ENCODE assay signal across 12 cellular contexts in the genomic region with DNA sequence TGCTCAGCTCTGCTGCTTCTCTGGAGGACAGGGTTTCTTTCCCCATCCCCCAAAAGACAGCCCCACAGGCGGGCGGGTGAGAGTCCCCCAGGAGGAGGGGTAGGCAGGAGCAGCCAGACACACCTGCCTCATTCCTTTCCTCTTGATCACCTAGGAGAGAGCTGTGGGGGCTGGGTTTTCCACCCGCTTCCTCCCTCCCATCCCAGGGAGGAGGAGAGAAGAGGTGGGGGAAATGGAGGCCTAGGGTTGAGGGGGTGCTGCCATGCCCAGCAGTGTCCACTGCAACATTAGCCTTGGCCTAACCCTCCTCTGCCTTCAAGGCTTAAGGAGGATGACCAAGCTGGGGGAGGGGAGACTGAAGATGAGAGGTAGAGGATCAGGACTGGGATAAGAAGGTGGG. TPM values are rescaled to one million over a fixed set of nuclear protein-coding genes. Genes with fewer than 3 reads are reported as not detected.
A peak's percentile ranks its signal among the peaks of the same experiment; 100 is the strongest.
DNase-seq lines count a peak whose midpoint lies in the region; ATAC-seq, FAIRE-seq and TF ChIP-seq lines count a peak whose summit lies in the region.
"Had no signal": no experiment of that assay in that cellular context is flagged by ENCODE, and none has a peak within 500 bp of the region (broad histone marks: within the 10 kb centered on the region; RNA-seq: fewer than 3 reads in every experiment).

No MANE protein-coding gene starts in this region.

- peak overlapping the region; percentile 88 to 98 (median 98) for H3K27ac Mint-ChIP-seq in CD4-positive, CD25-positive, alpha-beta regulatory T cell
- H3K27ac Mint-ChIP-seq in T-cell = peak overlapping the region; percentile 84 to 91

- ATAC-seq in CD4-positive, CD25-positive, alpha-beta regulatory T cell (ENCODE audit: low read depth in 2 of 2) = no peak
- ATAC-seq in T-cell (replicated peaks in 1 of 4) (no peak), HG02588 (IDR thresholded peaks at IDR 0.05; ENCODE audit: unreplicated experiment) (no peak), GM18867 (IDR thresholded peaks at IDR 0.05; ENCODE audit: unreplicated experiment) (no peak)

- POLR2A ChIA-PET in T-cell (lab: Charles Lee) (interaction anchor here (0.6 to 1.0 kb wide), 3 partner anchors 12 to 27 kb away, joined by 3 to 6 read pairs (median 5); no protein-coding TSS in a partner anchor), A673 (lab: Charles Lee; ENCODE audit: low non-redundant PET) (no interaction called here)

- H2AFZ ChIP-seq in keratinocyte (ENCODE audit: control insufficient read depth, low read length) = no peak overlapping the region

- WGBS in prostate gland = 49% methylated on average over 3 of the region's 3 CpGs

- H4K20me1 ChIP-seq in keratinocyte (ENCODE audit: control insufficient read depth, extremely low read depth, insufficient read depth, low read length) = no peaks in the 10 kb centered on the region

- no peak for TF ChIP-seq CTCF in keratinocyte (optimal IDR thresholded peaks at IDR 0.05 in 1 of 3, IDR thresholded peaks at IDR 0.05 in 1 of 3, conservative IDR thresholded peaks at IDR 0.05 in 1 of 3; ENCODE audit: extremely low read depth in 1 of 3, insufficient read depth in 2 of 3, low read length in 3 of 3)
- no peak for TF ChIP-seq CTCF in prostate gland (IDR thresholded peaks at IDR 0.05)
- TF ChIP-seq CTCF in A673 (conservative IDR thresholded peaks at IDR 0.05; ENCODE audit: low read depth, low read length) = no peak

- no peaks in the 10 kb centered on the region for H3K79me2 ChIP-seq in keratinocyte (ENCODE audit: control insufficient read depth, insufficient read depth, low read length)

- H3K4me3 ChIP-seq in CD4-positive, CD25-positive, alpha-beta regulatory T cell (ENCODE audit: low read depth, low read length) = no peak overlapping the region
- H3K4me3 ChIP-seq in keratinocyte (ENCODE audit: control insufficient read depth in 2 of 3, extremely low read depth in 1 of 3, insufficient read depth in 2 of 3, low read depth in 1 of 3, low read length in 3 of 3) (peak overlapping the region in 1 of 3 experiments; percentile 22), prostate gland (no peak overlapping the region), A673 (ENCODE audit: low read depth, low read length, poor library complexity, severe bottlenecking) (no peak overlapping the region)
- H3K4me3 ChIP-seq: ovary had no signal

- FAIRE-seq in GM12892 (lab: Jason Lieb, UNC) (peak; percentile 21), keratinocyte (lab: Jason Lieb, UNC) (peak; percentile 70)

- TF ChIP-seq POLR2A in GM12892 (IDR thresholded peaks at IDR 0.05; ENCODE audit: low read depth, low read length) (no peak), prostate gland (IDR thresholded peaks at IDR 0.05) (no peak)

- H3K27me3 ChIP-seq in CD4-positive, CD25-positive, alpha-beta regulatory T cell (ENCODE audit: control insufficient read depth, insufficient read depth, low read length) = peaks cover 1% of the 10 kb centered on the region
- no peaks in the 10 kb centered on the region for H3K27me3 ChIP-seq in keratinocyte (ENCODE audit: control insufficient read depth, extremely low read depth, insufficient read depth, low read length)
- peaks cover 19% of the 10 kb centered on the region for H3K27me3 ChIP-seq in prostate gland (replicated peaks; ENCODE audit: insufficient read depth)
- peaks cover 31% of the 10 kb centered on the region for H3K27me3 ChIP-seq in A673 (replicated peaks; ENCODE audit: insufficient read depth, low read depth, low read length, poor library complexity)
- H3K27me3 ChIP-seq: ovary had no signal

- H3K27me3 Mint-ChIP-seq in CD4-positive, CD25-positive, alpha-beta regulatory T cell = peaks cover 18% of the 10 kb centered on the region
- peaks cover 4 to 5% of the 10 kb centered on the region in 2 donors for H3K27me3 Mint-ChIP-seq in T-cell

- peaks cover 0 to 69% (median 46%) of the 10 kb centered on the region in 4 donors for H3K4me1 Mint-ChIP-seq in CD4-positive, CD25-positive, alpha-beta regulatory T cell
- peaks cover 57 to 66% (median 63%) of the 10 kb centered on the region in 3 donors for H3K4me1 Mint-ChIP-seq in T-cell

- H3K9me1 ChIP-seq in keratinocyte (ENCODE audit: control insufficient read depth, extremely low read depth, insufficient read depth, low read length) = no peaks in the 10 kb centered on the region

- H3K9me3 ChIP-seq in CD4-positive, CD25-positive, alpha-beta regulatory T cell (ENCODE audit: control insufficient read depth in 2 of 2, low read length in 2 of 2) = no peaks in the 10 kb centered on the region
- H3K9me3 ChIP-seq in keratinocyte (ENCODE audit: control insufficient read depth, low read depth, low read length) = no peaks in the 10 kb centered on the region
- no peaks in the 10 kb centered on the region for H3K9me3 ChIP-seq in prostate gland
- H3K9me3 ChIP-seq in A673 (ENCODE audit: low read depth, low read length, poor library complexity, severe bottlenecking) = no peaks in the 10 kb centered on the region
- H3K9me3 ChIP-seq: ovary had no signal

- CTCF ChIA-PET in T-cell (lab: Charles Lee) = interaction anchor here (1.3 to 7.3 kb wide), 2 partner anchors 9 to 17 kb away, joined by 3 to 192 read pairs; partner anchors contain the start of gene WNT10A (in 1 of the 2)
- CTCF ChIA-PET in A673 (lab: Charles Lee) = interaction anchor here (4.3 kb wide), 1 partner anchor 19 kb away, joined by 54 read pairs; no protein-coding TSS in a partner anchor

- dilution Hi-C loops in keratinocyte (cut with MboI; ENCODE audit: extremely low pct_ligation_motif_present, low sequenced_read_pairs) = no loop called here

- peak overlapping the region; percentile 68 for H3K4me2 ChIP-seq in keratinocyte (ENCODE audit: control insufficient read depth, extremely low read depth, insufficient read depth, low read depth, low read length)

- H3K36me3 Mint-ChIP-seq in CD4-positive, CD25-positive, alpha-beta regulatory T cell = peaks cover 5% of the 10 kb centered on the region
- no peaks in the 10 kb centered on the region for H3K36me3 Mint-ChIP-seq in T-cell

- H3K4me1 ChIP-seq in CD4-positive, CD25-positive, alpha-beta regulatory T cell (ENCODE audit: control insufficient read depth, insufficient read depth, low read length, poor library complexity, severe bottlenecking) = peaks cover 72% of the 10 kb centered on the region
- peaks cover 56% of the 10 kb centered on the region for H3K4me1 ChIP-seq in keratinocyte (ENCODE audit: control insufficient read depth, extremely low read depth, insufficient read depth, low read length)
- H3K4me1 ChIP-seq in prostate gland (replicated peaks) = no peaks in the 10 kb centered on the region
- peaks cover 30% of the 10 kb centered on the region for H3K4me1 ChIP-seq in A673 (ENCODE audit: insufficient read depth, low read length, poor library complexity, severe bottlenecking)

- DNase-seq in CD4-positive, CD25-positive, alpha-beta regulatory T cell = no peak
- DNase-seq in GM12892 (ENCODE audit: insufficient read length) = no peak
- no peak for DNase-seq in T-cell
- no peak for DNase-seq in keratinocyte (ENCODE audit: low read depth, low spot score)
- no peak for DNase-seq in prostate gland (ENCODE audit: low spot score)
- DNase-seq in A673 (ENCODE audit: low spot score) = no peak
- DNase-seq: NCI-H510A treated with DMSO at 0.1 percent for 48 hours; stimulated activated CD4-positive, alpha-beta T cell treated with anti-CD3 and anti-CD28 coated beads, Interleukin-2, amount 100 ng/mL, for 24 hours; substantia nigra had no signal

- H3K27ac ChIP-seq in CD4-positive, CD25-positive, alpha-beta regulatory T cell (ENCODE audit: insufficient read depth, low read length, poor library complexity, severe bottlenecking) = peak overlapping the region; percentile 98
- H3K27ac ChIP-seq in keratinocyte (ENCODE audit: control insufficient read depth, insufficient read depth, low read length) = peak overlapping the region; percentile 82
- no peak overlapping the region for H3K27ac ChIP-seq in prostate gland
- no peak overlapping the region for H3K27ac ChIP-seq in A673 (ENCODE audit: low read depth, low read length, poor library complexity, severe bottlenecking)
- H3K27ac ChIP-seq: ovary had no signal

- peak overlapping the region in 3 of 4 donors; percentile 66 to 87 (median 84) for H3K4me3 Mint-ChIP-seq in CD4-positive, CD25-positive, alpha-beta regulatory T cell
- H3K4me3 Mint-ChIP-seq in T-cell = peak overlapping the region in 1 of 3 donors; percentile 86

- peaks cover 0 to 1% (median 0%) of the 10 kb centered on the region in 7 donors for H3K9me3 Mint-ChIP-seq in CD4-positive, CD25-positive, alpha-beta regulatory T cell
- no peaks in the 10 kb centered on the region for H3K9me3 Mint-ChIP-seq in T-cell

- peak overlapping the region; percentile 72 for H3K9ac ChIP-seq in keratinocyte (ENCODE audit: control insufficient read depth, extremely low read depth, insufficient read depth, low read length)

- H3K36me3 ChIP-seq in CD4-positive, CD25-positive, alpha-beta regulatory T cell (ENCODE audit: control insufficient read depth, insufficient read depth, low read length) = peaks cover 5% of the 10 kb centered on the region
- H3K36me3 ChIP-seq in keratinocyte (ENCODE audit: control insufficient read depth in 2 of 2, extremely low read depth in 1 of 2, insufficient read depth in 2 of 2, low read length in 2 of 2) (no peaks in the 10 kb centered on the region), prostate gland (no peaks in the 10 kb centered on the region), A673 (ENCODE audit: insufficient read depth, low read length, poor library complexity, severe bottlenecking) (no peaks in the 10 kb centered on the region)
- H3K36me3 ChIP-seq: ovary had no signal

- BruUV-seq in A673 (replicated peaks; lab: Mats Ljungman, UMichigan) = no TSS peak

- intact Hi-C loops in prostate gland (cut with DNase I) = no loop called here
- intact Hi-C loops in A673 (cut with micrococcal nuclease; ENCODE audit: unreplicated experiment) = no loop called here

RNA-seq across cellular contexts. Expression of gene WNT10A, which starts 14.7 kb away (rescaled TPM):
- total RNA-seq in CD4-positive, CD25-positive, alpha-beta regulatory T cell = 10.8 TPM
- polyA plus RNA-seq in CD4-positive, CD25-positive, alpha-beta regulatory T cell = 10 to 100 TPM in 1 of 4 donors, 1 to 10 TPM in 3; 6.3 to 11.0 (median 8.8) TPM
- 34.9 TPM for polyA plus RNA-seq in GM12892 (2012; ENCODE audit: missing spikeins)
- 10 to 100 TPM in 1 of 5 donors, 1 to 10 TPM in 4; 3.1 to 10.7 (median 6.1) TPM for total RNA-seq in T-cell
- polyA plus RNA-seq in keratinocyte = 0.78 to 6.6 TPM (median 2.1 TPM) in 3 replicates
- 2.4 TPM for polyA plus RNA-seq in keratinocyte (2011; ENCODE audit: low read depth)
- 0.78 and 1.4 TPM in 2 replicates for polyA plus RNA-seq in keratinocyte (2011; cell fraction: cytosol; rRNA removed)
- polyA plus RNA-seq in keratinocyte (2011; cell fraction: nucleus; rRNA removed) = 1.8 and 2.6 TPM in 2 replicates
- 0.97 and 3.7 TPM in 2 replicates for polyA plus RNA-seq in keratinocyte (2012; ENCODE audit: low replicate concordance)
- polyA minus RNA-seq in keratinocyte = 0.43 to 4.4 TPM (median 1.4 TPM) in 3 replicates
- polyA minus RNA-seq in keratinocyte (2011; cell fraction: cytosol; rRNA and poly(A)+ RNA removed) = 1.7 TPM
- 1.1 and 2.6 TPM in 2 replicates for polyA minus RNA-seq in keratinocyte (2011; cell fraction: nucleus; rRNA and poly(A)+ RNA removed)
- total RNA-seq in prostate gland = 1 to 10 TPM; 3.6 to 4.3 TPM
- 0.47 and 0.81 TPM in 2 replicates for total RNA-seq in A673 (2021)

RNA-seq across cellular contexts. Expression of gene WNT6, which starts 35.7 kb away (rescaled TPM):
- not detected for total RNA-seq in CD4-positive, CD25-positive, alpha-beta regulatory T cell
- polyA plus RNA-seq in CD4-positive, CD25-positive, alpha-beta regulatory T cell = not detected
- not detected for polyA plus RNA-seq in GM12892 (2012; ENCODE audit: missing spikeins)
- total RNA-seq in T-cell (under 1 TPM in 2 of 5 donors, not detected in 3; 0.13 to 0.20 TPM), prostate gland (10 to 100 TPM in 1 of 2 donors, 1 to 10 TPM in 1; 8.0 to 56.5 TPM), A673 (2021) (not detected in 2 replicates)
- 0.15 TPM in 1 of 3 replicates, not detected in the others for polyA plus RNA-seq in keratinocyte
- polyA plus RNA-seq in keratinocyte (2011; ENCODE audit: low read depth) = 0.20 TPM
- polyA plus RNA-seq in keratinocyte (2011; cell fraction: cytosol; rRNA removed) = 0.12 TPM in 1 of 2 replicates, not detected in the other
- polyA plus RNA-seq in keratinocyte (2011; cell fraction: nucleus; rRNA removed) = 0.09 and 0.17 TPM in 2 replicates
- 0.27 TPM in 1 of 2 replicates, not detected in the other for polyA plus RNA-seq in keratinocyte (2012; ENCODE audit: low replicate concordance)
- polyA minus RNA-seq in keratinocyte = not detected in 3 replicates
- polyA minus RNA-seq in keratinocyte (2011; cell fraction: cytosol; rRNA and poly(A)+ RNA removed) = not detected
- polyA minus RNA-seq in keratinocyte (2011; cell fraction: nucleus; rRNA and poly(A)+ RNA removed) = not detected in 2 replicates

Comparison
In these comparisons a context has a peak if more than half of its experiments do, and no peak if none do; other contexts are left out.
1. H3K27ac ChIP-seq: peak in CD4-positive, CD25-positive, alpha-beta regulatory T cell (single experiment) and keratinocyte (single experiment); none in prostate gland (0 of 2) and A673 (single experiment).